ENCODE assay signal across 9 cellular contexts in the genomic region with DNA sequence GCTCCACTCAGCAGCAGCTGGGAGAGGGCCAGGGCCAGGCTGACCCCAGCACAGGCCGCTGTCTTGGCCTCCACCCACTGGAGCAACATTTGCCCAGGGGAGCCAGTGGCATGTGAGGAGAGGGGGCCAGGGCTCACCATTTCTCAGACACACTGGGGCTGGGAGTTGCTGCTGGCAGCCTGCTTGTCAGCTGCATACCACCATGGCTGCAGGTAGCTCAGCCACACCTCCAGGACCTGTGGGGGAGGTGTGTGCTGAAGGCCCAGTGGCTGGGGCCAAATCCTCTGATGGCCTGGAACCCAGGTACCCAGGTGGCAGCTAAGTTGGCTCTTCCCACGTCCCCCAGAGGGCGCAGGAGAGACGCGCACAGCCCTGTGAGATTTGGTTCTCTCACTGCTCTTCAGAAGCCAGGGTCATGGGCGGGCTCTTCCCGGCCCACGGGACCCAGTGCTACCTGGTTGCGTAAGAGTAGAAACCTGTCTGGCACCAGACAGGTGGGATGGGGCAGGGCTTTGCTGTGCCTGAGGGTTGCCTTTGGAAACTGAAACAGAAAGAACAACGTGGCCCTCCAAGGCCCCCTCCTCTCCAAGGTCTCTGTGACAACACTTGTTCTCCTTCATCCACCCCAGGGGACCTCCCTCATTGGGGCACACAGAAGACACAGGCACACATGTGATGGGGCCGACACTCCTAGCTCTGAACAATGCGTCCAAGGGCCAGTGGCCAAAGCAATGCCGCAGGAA.
A peak's percentile ranks its signal among the peaks of the same experiment; 100 is the strongest.
DNase-seq lines count a peak whose midpoint lies in the region; ATAC-seq and TF ChIP-seq lines count a peak whose summit lies in the region.
"Had no signal": no experiment of that assay in that cellular context is flagged by ENCODE, and none has a peak within 500 bp of the region (broad histone marks: within the 10 kb centered on the region; RNA-seq: fewer than 3 reads in every experiment).

No MANE protein-coding gene starts in this region.

- H3K9me3 ChIP-seq in Peyer's patch, result no peaks in the 10 kb centered on the region

- H3K27me3 ChIP-seq in Peyer's patch, result no peaks in the 10 kb centered on the region

- H3K27me3 Mint-ChIP-seq in activated T-cell treated with anti-CD3 and anti-CD28 coated beads, Interleukin-2, amount 50 U/mL, for 72 hours (ENCODE audit: low read depth), result peaks cover 7% of the 10 kb centered on the region

- in situ Hi-C loops in KBM-7 (cut with MboI; ENCODE audit: low pct_unique_long_range_greater_than_20kb, low sequenced_read_pairs), result loop anchor here (25.0 kb wide), 1 partner anchor 94 kb away; the partner anchor contains the start of gene MED15

- H3K36me3 Mint-ChIP-seq in activated T-cell treated with anti-CD3 and anti-CD28 coated beads, Interleukin-2, amount 50 U/mL, for 72 hours (ENCODE audit: insufficient read depth in 2 of 2), result no peaks in the 10 kb centered on the region

- TF ChIP-seq POLR2A in Peyer's patch (IDR thresholded peaks at IDR 0.05), result no peak

- no peaks in the 10 kb centered on the region for H3K36me3 ChIP-seq in Peyer's patch

- H3K4me3 ChIP-seq in Peyer's patch, result no peak overlapping the region

- peaks cover 0 to 4% (median 0%) of the 10 kb centered on the region in 4 donors for H3K4me1 ChIP-seq in Peyer's patch

- ATAC-seq in activated T-cell treated with anti-CD3 and anti-CD28 coated beads, Interleukin-2, amount 50 U/mL, for 72 hours (replicated peaks in 1 of 2), result peak; percentile 81 to 88
- ATAC-seq in GM19023 (IDR thresholded peaks at IDR 0.05; ENCODE audit: unreplicated experiment) (no peak), GM19463 (IDR thresholded peaks at IDR 0.05; ENCODE audit: unreplicated experiment) (no peak)

- H3K4me1 Mint-ChIP-seq in activated T-cell treated with anti-CD3 and anti-CD28 coated beads, Interleukin-2, amount 50 U/mL, for 72 hours (ENCODE audit: low read depth), result peaks cover 14% of the 10 kb centered on the region

- no peak overlapping the region for H3K27ac ChIP-seq in Peyer's patch

- no peak overlapping the region for H3K27ac Mint-ChIP-seq in activated T-cell treated with anti-CD3 and anti-CD28 coated beads, Interleukin-2, amount 50 U/mL, for 72 hours
- H3K27ac Mint-ChIP-seq: T-helper 1 cell treated with Interleukin-12 subunit alpha and Interleukin-12 subunit beta and Interleukin-4 antibody, amounts not matched to agents 30 μg/mL and 1 μg/mL, for 36 hours had no signal

- H3K9me3 Mint-ChIP-seq in activated T-cell treated with anti-CD3 and anti-CD28 coated beads, Interleukin-2, amount 50 U/mL, for 72 hours, result no peaks in the 10 kb centered on the region
- H3K9me3 Mint-ChIP-seq: T-helper 1 cell treated with Interleukin-12 subunit alpha and Interleukin-12 subunit beta and Interleukin-4 antibody, amounts not matched to agents 30 μg/mL and 1 μg/mL, for 36 hours had no signal

- peak; percentile 70 for DNase-seq in DMS153 (lab: John Stamatoyannopoulos, UW)
- DNase-seq in KBM-7, result peak; percentile 64
- peak; percentile 44 to 84 (median 71) for DNase-seq in Peyer's patch
- peak; percentile 71 to 72 for DNase-seq in activated T-cell treated with anti-CD3 and anti-CD28 coated beads, Interleukin-2, amount 50 U/mL, for 72 hours
- DNase-seq in germinal center (ENCODE audit: low spot score), result peak; percentile 68
- DNase-seq in renal cortical epithelial cell (ENCODE audit: low read depth), result peak; percentile 59

- peak in 5 of 6 experiments; percentile 49 to 75 (median 70) for TF ChIP-seq CTCF in Peyer's patch (IDR thresholded peaks at IDR 0.05)

- H3K4me3 Mint-ChIP-seq in activated T-cell treated with anti-CD3 and anti-CD28 coated beads, Interleukin-2, amount 50 U/mL, for 72 hours, result no peak overlapping the region
- H3K4me3 Mint-ChIP-seq: T-helper 1 cell treated with Interleukin-12 subunit alpha and Interleukin-12 subunit beta and Interleukin-4 antibody, amounts not matched to agents 30 μg/mL and 1 μg/mL, for 36 hours had no signal

Comparison
In these comparisons a context has a peak if more than half of its experiments do, and no peak if none do; other contexts are left out.
1. ATAC-seq: peak in activated T-cell treated with anti-CD3 and anti-CD28 coated beads, Interleukin-2, amount 50 U/mL, for 72 hours (2 of 2); none in GM19023 (single experiment) and GM19463 (single experiment).
2. Peak in every context shown above with its lines, with median percentiles within 50 percentile points of each other: DNase-seq.